In the genomic region with DNA sequence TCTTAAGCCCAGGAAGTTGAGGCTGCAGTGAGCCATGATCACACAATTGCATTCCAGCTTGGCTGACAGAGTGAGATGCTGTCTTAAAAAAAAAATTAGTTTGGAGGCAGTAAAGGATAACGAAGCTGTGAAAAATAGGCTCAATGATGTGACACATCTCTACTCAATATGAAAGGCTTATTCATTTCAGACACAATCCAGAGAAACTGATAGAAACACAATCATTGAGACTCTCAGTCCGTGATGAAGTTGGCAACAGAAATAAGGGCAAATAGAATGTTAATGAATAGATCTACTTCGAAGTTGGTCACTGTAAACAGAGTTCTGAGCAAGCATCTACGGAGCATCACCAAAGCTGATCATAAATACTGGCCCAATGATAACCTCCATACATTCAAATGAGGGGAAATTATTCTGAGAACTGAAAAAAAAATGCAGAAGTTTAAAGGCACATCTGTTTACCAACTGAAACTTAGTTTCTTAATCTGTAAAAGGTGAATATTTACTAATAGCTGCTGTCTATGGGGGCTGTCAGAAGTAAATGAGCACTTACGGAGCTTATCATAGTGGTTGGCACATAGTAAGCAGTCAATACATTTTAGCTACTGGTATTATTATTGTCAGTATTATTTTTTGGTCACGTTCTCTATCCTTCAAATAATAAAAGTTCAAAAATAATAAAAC, we compare ENCODE assay signal across 31 cellular contexts.
"Had no signal": no experiment of that assay in that cellular context is flagged by ENCODE, and none has a peak within 500 bp of the region (broad histone marks: within the 10 kb centered on the region; RNA-seq: fewer than 3 reads in every experiment).

No MANE protein-coding gene starts in this region.

- DNase-seq: activated CD4-positive, alpha-beta memory T cell treated with anti-CD3 and anti-CD28 coated beads, Interleukin-2, amount 10 ng/mL, durations not matched to agents 7 days and 5 days; activated CD4-positive, alpha-beta T cell treated with anti-CD3 and anti-CD28 coated beads for 1 hour; activated CD4-positive, alpha-beta T cell treated with anti-CD3 and anti-CD28 coated beads for 48 hours; activated CD4-positive, CD25-positive, alpha-beta regulatory T cell; activated CD8-positive, alpha-beta memory T cell treated with anti-CD3 and anti-CD28 coated beads for 24 hours; activated CD8-positive, alpha-beta memory T cell treated with anti-CD3 and anti-CD28 coated beads, Interleukin-2, amount 10 ng/mL, durations not matched to agents 7 days and 5 days; activated CD8-positive, alpha-beta memory T cell treated with anti-CD3 and anti-CD28 coated beads, Interleukin-2, amount 50 U/mL, for 48 hours; activated effector memory CD4-positive, alpha-beta T cell treated with Interleukin-2 at 50 U/mL for 16 hours; activated naive CD4-positive, alpha-beta T cell treated with anti-CD3 and anti-CD28 coated beads, Interleukin-2, amount 10 ng/mL, durations not matched to agents 7 days and 5 days; activated naive CD8-positive, alpha-beta T cell treated with anti-CD3 and anti-CD28 coated beads, Interleukin-2, amount 50 U/mL, for 24 hours; activated T-cell treated with anti-CD3 and anti-CD28 coated beads, Interleukin-2, amount 50 U/mL, for 48 hours; anterior cingulate cortex; caudate nucleus; cerebellar nuclear complex; NCI-H1092 treated with DMSO at 0.1 percent for 48 hours; NCI-H1417; NCI-H146; NCI-H187; NCI-H2029 treated with DMSO at 0.1 percent for 48 hours; NCI-H2107; NCI-H2171; NCI-H510A; NCI-H526; NCI-H748 treated with DMSO at 0.1 percent for 48 hours; NK-92 treated with Interleukin-12 subunit alpha and Interleukin-12 subunit beta, amount 100 ng/mL, for 24 hours; SHP77; SJCRH30; T1000; WERI-Rb-1 had no signal

- H3K27ac ChIP-seq: SJCRH30, SK-N-MC, WERI-Rb-1 had no signal

- ATAC-seq: activated CD8-positive, alpha-beta memory T cell treated with anti-CD3 and anti-CD28 coated beads, Interleukin-2, amount 10 ng/mL, durations not matched to agents 7 days and 5 days; activated naive CD8-positive, alpha-beta T cell treated with anti-CD3 and anti-CD28 coated beads, Interleukin-2, amount 50 U/mL, for 24 hours had no signal

- FAIRE-seq: bronchial epithelial cell had no signal

- H3K4me3 ChIP-seq: SJCRH30, SK-N-MC had no signal

- H3K4me1 ChIP-seq: SJCRH30 had no signal
